27 cellular contexts compared by ENCODE assay signal in genomic region chr11:95534809-95535208, GRCh38.
"Had no signal": no experiment of that assay in that cellular context is flagged by ENCODE, and none has a peak within 500 bp of the region (broad histone marks: within the 10 kb centered on the region; RNA-seq: fewer than 3 reads in every experiment).

No MANE protein-coding gene starts in this region.

- H3K4me1 ChIP-seq: colonic mucosa, gastrocnemius medialis, heart right ventricle, left lung, lower lobe of right lung had no signal

- H3K4me3 Mint-ChIP-seq: dendritic cell treated with granulocyte-macrophage colony-stimulating factor and Interleukin-4, amounts not matched to agents 40 ng/mL and 50 ng/mL, for 4 days; effector memory CD8-positive, alpha-beta T cell; endodermal cell; mesothelial cell of epicardium; naive B cell had no signal

- H3K27ac Mint-ChIP-seq: dendritic cell treated with granulocyte-macrophage colony-stimulating factor and Interleukin-4, amounts not matched to agents 40 ng/mL and 50 ng/mL, for 4 days; effector memory CD8-positive, alpha-beta T cell; endodermal cell; mesothelial cell of epicardium had no signal

- H3K36me3 ChIP-seq: colonic mucosa, esophagus squamous epithelium, gastrocnemius medialis, heart right ventricle, left lung, lower lobe of right lung had no signal

- FAIRE-seq: endometrium, keratinocyte had no signal

- H3K9me3 Mint-ChIP-seq: endodermal cell had no signal

- H3K9me3 ChIP-seq: colonic mucosa, esophagus squamous epithelium, gastrocnemius medialis, left lung, lower lobe of right lung, mucosa of descending colon had no signal

- H3K4me1 Mint-ChIP-seq: endodermal cell, naive B cell had no signal

- H3K27me3 Mint-ChIP-seq: dendritic cell treated with granulocyte-macrophage colony-stimulating factor and Interleukin-4, amounts not matched to agents 40 ng/mL and 50 ng/mL, for 4 days had no signal

- H3K27ac ChIP-seq: colonic mucosa, epithelial cell of prostate, esophagus squamous epithelium, gastrocnemius medialis, heart right ventricle, left lung, lower lobe of right lung had no signal

- H3K4me3 ChIP-seq: colonic mucosa, esophagus squamous epithelium, gastrocnemius medialis, heart right ventricle, left lung, lower lobe of right lung, mucosa of descending colon had no signal

- DNase-seq: colonic mucosa; cortex of kidney; effector CD8-positive, alpha-beta T cell; effector memory CD8-positive, alpha-beta T cell; endodermal cell; erythroblast; esophagus squamous epithelium; foreskin fibroblast; foreskin melanocyte; gastrocnemius medialis; glutamatergic neuron; head of caudate nucleus; heart right ventricle; hippocampal formation; left cardiac atrium; left lung; left ventricle myocardium superior; lower lobe of right lung; mesenchymal stem cell; mucosa of descending colon; naive B cell had no signal

- ATAC-seq: effector memory CD8-positive, alpha-beta T cell; esophagus mucosa; gastrocnemius medialis; heart right ventricle; left cardiac atrium; left lung; left ventricle myocardium superior; lower lobe of right lung; mucosa of descending colon had no signal

- H3K27me3 ChIP-seq: colonic mucosa, esophagus squamous epithelium, gastrocnemius medialis, heart right ventricle, left lung had no signal
